1 cellular context compared by ENCODE assay signal in the genomic region with DNA sequence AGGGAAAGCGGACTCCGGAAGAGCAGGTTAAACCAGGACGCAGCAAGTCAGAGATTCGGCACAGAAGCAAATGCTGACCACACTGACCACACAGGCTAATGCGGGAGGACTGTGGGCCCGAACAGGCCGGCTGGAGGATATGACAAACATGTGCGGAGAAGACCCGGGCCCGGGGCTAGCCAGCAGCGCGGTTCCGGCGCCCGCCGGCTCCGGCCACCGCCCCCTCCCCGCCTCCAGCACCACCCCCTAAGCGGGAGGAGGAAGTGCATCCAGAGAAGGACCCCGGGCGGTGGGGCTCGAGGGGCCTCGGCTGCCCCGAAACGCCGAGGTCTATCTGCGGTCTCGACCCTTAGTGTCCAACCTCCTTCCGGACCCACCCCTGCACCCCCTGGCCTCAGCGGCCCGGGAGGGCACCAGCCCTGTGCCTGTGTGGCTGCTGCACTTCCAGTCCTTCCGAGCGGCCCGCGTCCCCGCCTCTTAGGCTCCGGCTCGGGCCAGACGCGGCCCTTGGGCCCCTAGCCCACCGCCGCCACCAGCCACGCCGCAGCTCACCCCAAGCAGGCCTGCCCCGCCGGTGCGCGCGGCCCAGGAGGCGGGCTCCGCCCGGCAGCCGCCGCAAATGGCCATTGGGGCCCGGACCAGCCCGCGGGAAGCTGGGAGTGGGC.
TF ChIP-seq lines count a peak whose summit lies in the region.

No MANE protein-coding gene starts in this region.

TF ChIP-seq in K562, 482 proteins besides CTCF, POLR2A, EP300 and RAD21 (continued from another document):
- TF ChIP-seq, protein P1, sequence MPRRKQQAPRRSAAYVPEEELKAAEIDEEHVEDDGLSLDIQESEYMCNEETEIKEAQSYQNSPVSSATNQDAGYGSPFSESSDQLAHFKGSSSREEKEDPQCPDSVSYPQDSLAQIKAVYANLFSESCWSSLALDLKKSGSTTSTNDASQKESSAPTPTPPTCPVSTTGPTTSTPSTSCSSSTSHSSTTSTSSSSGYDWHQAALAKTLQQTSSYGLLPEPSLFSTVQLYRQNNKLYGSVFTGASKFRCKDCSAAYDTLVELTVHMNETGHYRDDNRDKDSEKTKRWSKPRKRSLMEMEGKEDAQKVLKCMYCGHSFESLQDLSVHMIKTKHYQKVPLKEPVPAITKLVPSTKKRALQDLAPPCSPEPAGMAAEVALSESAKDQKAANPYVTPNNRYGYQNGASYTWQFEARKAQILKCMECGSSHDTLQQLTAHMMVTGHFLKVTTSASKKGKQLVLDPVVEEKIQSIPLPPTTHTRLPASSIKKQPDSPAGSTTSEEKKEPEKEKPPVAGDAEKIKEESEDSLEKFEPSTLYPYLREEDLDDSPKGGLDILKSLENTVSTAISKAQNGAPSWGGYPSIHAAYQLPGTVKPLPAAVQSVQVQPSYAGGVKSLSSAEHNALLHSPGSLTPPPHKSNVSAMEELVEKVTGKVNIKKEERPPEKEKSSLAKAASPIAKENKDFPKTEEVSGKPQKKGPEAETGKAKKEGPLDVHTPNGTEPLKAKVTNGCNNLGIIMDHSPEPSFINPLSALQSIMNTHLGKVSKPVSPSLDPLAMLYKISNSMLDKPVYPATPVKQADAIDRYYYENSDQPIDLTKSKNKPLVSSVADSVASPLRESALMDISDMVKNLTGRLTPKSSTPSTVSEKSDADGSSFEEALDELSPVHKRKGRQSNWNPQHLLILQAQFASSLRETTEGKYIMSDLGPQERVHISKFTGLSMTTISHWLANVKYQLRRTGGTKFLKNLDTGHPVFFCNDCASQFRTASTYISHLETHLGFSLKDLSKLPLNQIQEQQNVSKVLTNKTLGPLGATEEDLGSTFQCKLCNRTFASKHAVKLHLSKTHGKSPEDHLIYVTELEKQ (CRISPR knock-in tag; IDR thresholded peaks at IDR 0.05), result no peak
- TF ChIP-seq, protein P2, sequence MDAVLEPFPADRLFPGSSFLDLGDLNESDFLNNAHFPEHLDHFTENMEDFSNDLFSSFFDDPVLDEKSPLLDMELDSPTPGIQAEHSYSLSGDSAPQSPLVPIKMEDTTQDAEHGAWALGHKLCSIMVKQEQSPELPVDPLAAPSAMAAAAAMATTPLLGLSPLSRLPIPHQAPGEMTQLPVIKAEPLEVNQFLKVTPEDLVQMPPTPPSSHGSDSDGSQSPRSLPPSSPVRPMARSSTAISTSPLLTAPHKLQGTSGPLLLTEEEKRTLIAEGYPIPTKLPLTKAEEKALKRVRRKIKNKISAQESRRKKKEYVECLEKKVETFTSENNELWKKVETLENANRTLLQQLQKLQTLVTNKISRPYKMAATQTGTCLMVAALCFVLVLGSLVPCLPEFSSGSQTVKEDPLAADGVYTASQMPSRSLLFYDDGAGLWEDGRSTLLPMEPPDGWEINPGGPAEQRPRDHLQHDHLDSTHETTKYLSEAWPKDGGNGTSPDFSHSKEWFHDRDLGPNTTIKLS (IDR thresholded peaks at IDR 0.05; ENCODE audit: borderline replicate concordance, low read depth), result no peak
- TF ChIP-seq SRF (CRISPR knock-in tag; IDR thresholded peaks at IDR 0.05), result no peak
- TF ChIP-seq, protein P3, sequence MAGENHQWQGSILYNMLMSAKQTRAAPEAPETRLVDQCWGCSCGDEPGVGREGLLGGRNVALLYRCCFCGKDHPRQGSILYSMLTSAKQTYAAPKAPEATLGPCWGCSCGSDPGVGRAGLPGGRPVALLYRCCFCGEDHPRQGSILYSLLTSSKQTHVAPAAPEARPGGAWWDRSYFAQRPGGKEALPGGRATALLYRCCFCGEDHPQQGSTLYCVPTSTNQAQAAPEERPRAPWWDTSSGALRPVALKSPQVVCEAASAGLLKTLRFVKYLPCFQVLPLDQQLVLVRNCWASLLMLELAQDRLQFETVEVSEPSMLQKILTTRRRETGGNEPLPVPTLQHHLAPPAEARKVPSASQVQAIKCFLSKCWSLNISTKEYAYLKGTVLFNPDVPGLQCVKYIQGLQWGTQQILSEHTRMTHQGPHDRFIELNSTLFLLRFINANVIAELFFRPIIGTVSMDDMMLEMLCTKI (IDR thresholded peaks at IDR 0.05; ENCODE audit: partially characterized antibody), result no peak
- no peak for TF ChIP-seq MYNN (IDR thresholded peaks at IDR 0.05)
- no peak for TF ChIP-seq MYNN (CRISPR knock-in tag; IDR thresholded peaks at IDR 0.05)
- no peak for TF ChIP-seq RBM34 (IDR thresholded peaks at IDR 0.05; ENCODE audit: borderline replicate concordance, insufficient read depth, low read length)
- TF ChIP-seq, protein P4, sequence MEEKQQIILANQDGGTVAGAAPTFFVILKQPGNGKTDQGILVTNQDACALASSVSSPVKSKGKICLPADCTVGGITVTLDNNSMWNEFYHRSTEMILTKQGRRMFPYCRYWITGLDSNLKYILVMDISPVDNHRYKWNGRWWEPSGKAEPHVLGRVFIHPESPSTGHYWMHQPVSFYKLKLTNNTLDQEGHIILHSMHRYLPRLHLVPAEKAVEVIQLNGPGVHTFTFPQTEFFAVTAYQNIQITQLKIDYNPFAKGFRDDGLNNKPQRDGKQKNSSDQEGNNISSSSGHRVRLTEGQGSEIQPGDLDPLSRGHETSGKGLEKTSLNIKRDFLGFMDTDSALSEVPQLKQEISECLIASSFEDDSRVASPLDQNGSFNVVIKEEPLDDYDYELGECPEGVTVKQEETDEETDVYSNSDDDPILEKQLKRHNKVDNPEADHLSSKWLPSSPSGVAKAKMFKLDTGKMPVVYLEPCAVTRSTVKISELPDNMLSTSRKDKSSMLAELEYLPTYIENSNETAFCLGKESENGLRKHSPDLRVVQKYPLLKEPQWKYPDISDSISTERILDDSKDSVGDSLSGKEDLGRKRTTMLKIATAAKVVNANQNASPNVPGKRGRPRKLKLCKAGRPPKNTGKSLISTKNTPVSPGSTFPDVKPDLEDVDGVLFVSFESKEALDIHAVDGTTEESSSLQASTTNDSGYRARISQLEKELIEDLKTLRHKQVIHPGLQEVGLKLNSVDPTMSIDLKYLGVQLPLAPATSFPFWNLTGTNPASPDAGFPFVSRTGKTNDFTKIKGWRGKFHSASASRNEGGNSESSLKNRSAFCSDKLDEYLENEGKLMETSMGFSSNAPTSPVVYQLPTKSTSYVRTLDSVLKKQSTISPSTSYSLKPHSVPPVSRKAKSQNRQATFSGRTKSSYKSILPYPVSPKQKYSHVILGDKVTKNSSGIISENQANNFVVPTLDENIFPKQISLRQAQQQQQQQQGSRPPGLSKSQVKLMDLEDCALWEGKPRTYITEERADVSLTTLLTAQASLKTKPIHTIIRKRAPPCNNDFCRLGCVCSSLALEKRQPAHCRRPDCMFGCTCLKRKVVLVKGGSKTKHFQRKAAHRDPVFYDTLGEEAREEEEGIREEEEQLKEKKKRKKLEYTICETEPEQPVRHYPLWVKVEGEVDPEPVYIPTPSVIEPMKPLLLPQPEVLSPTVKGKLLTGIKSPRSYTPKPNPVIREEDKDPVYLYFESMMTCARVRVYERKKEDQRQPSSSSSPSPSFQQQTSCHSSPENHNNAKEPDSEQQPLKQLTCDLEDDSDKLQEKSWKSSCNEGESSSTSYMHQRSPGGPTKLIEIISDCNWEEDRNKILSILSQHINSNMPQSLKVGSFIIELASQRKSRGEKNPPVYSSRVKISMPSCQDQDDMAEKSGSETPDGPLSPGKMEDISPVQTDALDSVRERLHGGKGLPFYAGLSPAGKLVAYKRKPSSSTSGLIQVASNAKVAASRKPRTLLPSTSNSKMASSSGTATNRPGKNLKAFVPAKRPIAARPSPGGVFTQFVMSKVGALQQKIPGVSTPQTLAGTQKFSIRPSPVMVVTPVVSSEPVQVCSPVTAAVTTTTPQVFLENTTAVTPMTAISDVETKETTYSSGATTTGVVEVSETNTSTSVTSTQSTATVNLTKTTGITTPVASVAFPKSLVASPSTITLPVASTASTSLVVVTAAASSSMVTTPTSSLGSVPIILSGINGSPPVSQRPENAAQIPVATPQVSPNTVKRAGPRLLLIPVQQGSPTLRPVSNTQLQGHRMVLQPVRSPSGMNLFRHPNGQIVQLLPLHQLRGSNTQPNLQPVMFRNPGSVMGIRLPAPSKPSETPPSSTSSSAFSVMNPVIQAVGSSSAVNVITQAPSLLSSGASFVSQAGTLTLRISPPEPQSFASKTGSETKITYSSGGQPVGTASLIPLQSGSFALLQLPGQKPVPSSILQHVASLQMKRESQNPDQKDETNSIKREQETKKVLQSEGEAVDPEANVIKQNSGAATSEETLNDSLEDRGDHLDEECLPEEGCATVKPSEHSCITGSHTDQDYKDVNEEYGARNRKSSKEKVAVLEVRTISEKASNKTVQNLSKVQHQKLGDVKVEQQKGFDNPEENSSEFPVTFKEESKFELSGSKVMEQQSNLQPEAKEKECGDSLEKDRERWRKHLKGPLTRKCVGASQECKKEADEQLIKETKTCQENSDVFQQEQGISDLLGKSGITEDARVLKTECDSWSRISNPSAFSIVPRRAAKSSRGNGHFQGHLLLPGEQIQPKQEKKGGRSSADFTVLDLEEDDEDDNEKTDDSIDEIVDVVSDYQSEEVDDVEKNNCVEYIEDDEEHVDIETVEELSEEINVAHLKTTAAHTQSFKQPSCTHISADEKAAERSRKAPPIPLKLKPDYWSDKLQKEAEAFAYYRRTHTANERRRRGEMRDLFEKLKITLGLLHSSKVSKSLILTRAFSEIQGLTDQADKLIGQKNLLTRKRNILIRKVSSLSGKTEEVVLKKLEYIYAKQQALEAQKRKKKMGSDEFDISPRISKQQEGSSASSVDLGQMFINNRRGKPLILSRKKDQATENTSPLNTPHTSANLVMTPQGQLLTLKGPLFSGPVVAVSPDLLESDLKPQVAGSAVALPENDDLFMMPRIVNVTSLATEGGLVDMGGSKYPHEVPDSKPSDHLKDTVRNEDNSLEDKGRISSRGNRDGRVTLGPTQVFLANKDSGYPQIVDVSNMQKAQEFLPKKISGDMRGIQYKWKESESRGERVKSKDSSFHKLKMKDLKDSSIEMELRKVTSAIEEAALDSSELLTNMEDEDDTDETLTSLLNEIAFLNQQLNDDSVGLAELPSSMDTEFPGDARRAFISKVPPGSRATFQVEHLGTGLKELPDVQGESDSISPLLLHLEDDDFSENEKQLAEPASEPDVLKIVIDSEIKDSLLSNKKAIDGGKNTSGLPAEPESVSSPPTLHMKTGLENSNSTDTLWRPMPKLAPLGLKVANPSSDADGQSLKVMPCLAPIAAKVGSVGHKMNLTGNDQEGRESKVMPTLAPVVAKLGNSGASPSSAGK (IDR thresholded peaks at IDR 0.05), result no peak
- no peak for TF ChIP-seq WHSC1 (IDR thresholded peaks at IDR 0.05; ENCODE audit: low read length)
- TF ChIP-seq DACH1 (IDR thresholded peaks at IDR 0.05; ENCODE audit: partially characterized antibody), result no peak
- TF ChIP-seq, protein P5, sequence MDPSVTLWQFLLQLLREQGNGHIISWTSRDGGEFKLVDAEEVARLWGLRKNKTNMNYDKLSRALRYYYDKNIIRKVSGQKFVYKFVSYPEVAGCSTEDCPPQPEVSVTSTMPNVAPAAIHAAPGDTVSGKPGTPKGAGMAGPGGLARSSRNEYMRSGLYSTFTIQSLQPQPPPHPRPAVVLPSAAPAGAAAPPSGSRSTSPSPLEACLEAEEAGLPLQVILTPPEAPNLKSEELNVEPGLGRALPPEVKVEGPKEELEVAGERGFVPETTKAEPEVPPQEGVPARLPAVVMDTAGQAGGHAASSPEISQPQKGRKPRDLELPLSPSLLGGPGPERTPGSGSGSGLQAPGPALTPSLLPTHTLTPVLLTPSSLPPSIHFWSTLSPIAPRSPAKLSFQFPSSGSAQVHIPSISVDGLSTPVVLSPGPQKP (CRISPR knock-in tag; IDR thresholded peaks at IDR 0.05), result no peak
- no peak for TF ChIP-seq MEF2D (tag; conservative IDR thresholded peaks at IDR 0.05; ENCODE audit: low read depth)
